Comparison of ENCODE assay signal across 12 cellular contexts in genomic region chr19:28705008-28705407, GRCh38.
DNase-seq lines count a peak whose midpoint lies in the region; ATAC-seq, FAIRE-seq and TF ChIP-seq lines count a peak whose summit lies in the region.
"Had no signal": no experiment of that assay in that cellular context is flagged by ENCODE, and none has a peak within 500 bp of the region (broad histone marks: within the 10 kb centered on the region; RNA-seq: fewer than 3 reads in every experiment).

No MANE protein-coding gene starts in this region.

- no peak for TF ChIP-seq POLR2A in H54 (IDR thresholded peaks at IDR 0.05; ENCODE audit: low read depth, low read length)

- H3K4me3 Mint-ChIP-seq in CD8-positive, alpha-beta memory T cell = no peak overlapping the region
- H3K4me3 Mint-ChIP-seq: activated naive CD8-positive, alpha-beta T cell; IgD-negative memory B cell had no signal

- FAIRE-seq in H54 (lab: Jason Lieb, UNC) = peak; percentile 94

- H3K27ac ChIP-seq in 22Rv1 = no peak overlapping the region
- H3K27ac ChIP-seq in CD8-positive, alpha-beta memory T cell (ENCODE audit: low read depth, low read length) = no peak overlapping the region

- no peaks in the 10 kb centered on the region for H3K4me1 ChIP-seq in CD8-positive, alpha-beta memory T cell (ENCODE audit: insufficient read depth, low read length)
- H3K4me1 ChIP-seq: Caco-2 had no signal

- H3K4me3 ChIP-seq in CD8-positive, alpha-beta memory T cell (ENCODE audit: low read length) = no peak overlapping the region

- no peaks in the 10 kb centered on the region for H3K9me3 ChIP-seq in CD8-positive, alpha-beta memory T cell (ENCODE audit: low read length)
- H3K9me3 ChIP-seq: Caco-2 had no signal

- CTCF ChIA-PET in CD8-positive, alpha-beta memory T cell (lab: Charles Lee) = no interaction called here

- H3K36me3 Mint-ChIP-seq in CD8-positive, alpha-beta memory T cell = no peaks in the 10 kb centered on the region
- H3K36me3 Mint-ChIP-seq: activated naive CD8-positive, alpha-beta T cell; IgD-negative memory B cell had no signal

- ATAC-seq in SK-N-SH treated with all-trans-retinoic acid at 6 μM for 48 hours (peak; percentile 97), GM21423 (IDR thresholded peaks at IDR 0.05; ENCODE audit: unreplicated experiment) (no peak)

- no peak overlapping the region for H3K27ac Mint-ChIP-seq in CD8-positive, alpha-beta memory T cell
- H3K27ac Mint-ChIP-seq: activated naive CD8-positive, alpha-beta T cell; IgD-negative memory B cell had no signal

- peak; percentile 26; the same call in 1 of the 2 replicates for TF ChIP-seq CTCF in 22Rv1 (IDR thresholded peaks at IDR 0.05)

- no peaks in the 10 kb centered on the region for H3K27me3 ChIP-seq in CD8-positive, alpha-beta memory T cell (ENCODE audit: insufficient read depth, low read length, poor library complexity, severe bottlenecking)

- peaks cover 0 to 3% of the 10 kb centered on the region in 2 donors for H3K27me3 Mint-ChIP-seq in CD8-positive, alpha-beta memory T cell
- H3K27me3 Mint-ChIP-seq: activated naive CD8-positive, alpha-beta T cell; IgD-negative memory B cell had no signal

- POLR2A ChIA-PET in CD8-positive, alpha-beta memory T cell (lab: Charles Lee) = no interaction called here

- no peaks in the 10 kb centered on the region for H3K4me1 Mint-ChIP-seq in CD8-positive, alpha-beta memory T cell
- H3K4me1 Mint-ChIP-seq: IgD-negative memory B cell had no signal

- no peaks in the 10 kb centered on the region for H3K36me3 ChIP-seq in CD8-positive, alpha-beta memory T cell (ENCODE audit: insufficient read depth, low read length)

- peak; percentile 50 for DNase-seq in H54 (ENCODE audit: insufficient read length, low spot score)
- peak; percentile 84 for DNase-seq in glomerular visceral epithelial cell (ENCODE audit: extremely low spot score)
- no peak for DNase-seq in stimulated activated naive CD4-positive, alpha-beta T cell treated with Interleukin-2 at 50 U/mL for 16 hours (lab: John Stamatoyannopoulos, UW)
- DNase-seq in NCI-H510A (lab: John Stamatoyannopoulos, UW) = no peak
- DNase-seq in CD8-positive, alpha-beta memory T cell = no peak
- DNase-seq: stimulated activated CD4-positive, alpha-beta T cell treated with anti-CD3 and anti-CD28 coated beads, Interleukin-4, amount 100 ng/mL, for 1 hour had no signal

- peaks cover 0 to 5% (median 0%) of the 10 kb centered on the region in 5 donors for H3K9me3 Mint-ChIP-seq in CD8-positive, alpha-beta memory T cell

TF ChIP-seq in SK-N-SH treated with all-trans-retinoic acid at 6 μM for 48 hours, 23 proteins besides CTCF, POLR2A, EP300 and RAD21:
- no peak for TF ChIP-seq TCF4 (CRISPR knock-in tag; IDR thresholded peaks at IDR 0.05; ENCODE audit: borderline replicate concordance)
- no peak for TF ChIP-seq TOX (CRISPR knock-in tag; IDR thresholded peaks at IDR 0.05; ENCODE audit: borderline replicate concordance)
- no peak for TF ChIP-seq OSR1 (CRISPR knock-in tag; IDR thresholded peaks at IDR 0.05)
- TF ChIP-seq ZNF70 (CRISPR knock-in tag; IDR thresholded peaks at IDR 0.05) = no peak
- no peak for TF ChIP-seq RARB (CRISPR knock-in tag; IDR thresholded peaks at IDR 0.05)
- TF ChIP-seq ZFP3 (CRISPR knock-in tag; IDR thresholded peaks at IDR 0.05) = no peak

Comparison
In these comparisons a context has a peak if more than half of its experiments do, and no peak if none do; other contexts are left out.
1. DNase-seq: peak in H54 (single experiment) and glomerular visceral epithelial cell (single experiment); none in stimulated activated naive CD4-positive, alpha-beta T cell treated with Interleukin-2 at 50 U/mL for 16 hours (single experiment), NCI-H510A (single experiment) and CD8-positive, alpha-beta memory T cell (0 of 5).